Comparison of ENCODE assay signal across 1 cellular context in the genomic region with DNA sequence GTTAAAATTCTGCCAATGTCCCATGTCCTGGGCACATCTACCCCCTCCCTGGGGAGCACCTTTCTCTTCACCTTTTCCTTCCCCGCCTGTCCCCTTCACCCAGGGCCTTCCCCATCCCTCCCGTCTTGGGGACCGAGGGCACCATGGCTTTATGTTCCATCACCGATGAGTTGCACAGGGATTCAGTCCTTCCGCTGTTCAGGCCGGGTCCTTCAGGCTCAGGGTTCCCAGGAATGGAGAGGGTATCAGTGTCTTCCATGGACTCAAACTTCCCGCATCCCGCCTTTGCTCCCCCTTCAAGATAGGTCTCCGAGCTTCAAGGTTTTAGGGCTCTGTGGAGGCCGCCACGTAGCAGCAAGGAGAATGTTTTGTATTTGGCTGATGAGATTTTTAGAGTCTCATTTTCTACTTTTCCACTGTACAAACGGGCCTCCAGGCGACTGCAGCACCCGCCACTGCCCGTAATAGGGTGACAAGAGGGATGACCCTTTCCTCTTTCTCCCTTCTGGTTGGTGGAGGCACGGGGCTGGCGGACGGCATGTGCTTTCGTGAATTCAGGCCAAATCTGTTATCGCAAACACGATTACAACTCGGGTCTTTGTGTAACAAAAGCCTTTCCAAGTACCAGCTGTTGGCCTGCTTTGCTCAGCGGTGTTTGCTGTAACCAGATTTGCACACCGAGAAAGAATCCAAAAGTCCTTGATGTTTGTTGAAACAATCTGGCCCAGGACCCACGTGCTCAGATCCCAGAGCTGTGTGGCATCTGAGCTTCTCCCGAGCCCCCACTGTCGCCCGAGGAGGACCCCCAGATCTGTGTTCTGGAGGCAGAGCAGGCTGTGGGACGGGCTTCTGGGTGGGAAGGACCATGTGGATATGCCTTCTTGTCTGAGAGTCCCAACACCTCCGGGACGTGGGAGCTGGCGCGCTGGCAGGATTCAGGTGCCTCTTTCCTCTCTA.
TF ChIP-seq lines count a peak whose summit lies in the region.

No MANE protein-coding gene starts in this region.

TF ChIP-seq in HepG2, 621 proteins besides CTCF, POLR2A, EP300 and RAD21 (continued from another document and continues in another):
- TF ChIP-seq, protein P1, sequence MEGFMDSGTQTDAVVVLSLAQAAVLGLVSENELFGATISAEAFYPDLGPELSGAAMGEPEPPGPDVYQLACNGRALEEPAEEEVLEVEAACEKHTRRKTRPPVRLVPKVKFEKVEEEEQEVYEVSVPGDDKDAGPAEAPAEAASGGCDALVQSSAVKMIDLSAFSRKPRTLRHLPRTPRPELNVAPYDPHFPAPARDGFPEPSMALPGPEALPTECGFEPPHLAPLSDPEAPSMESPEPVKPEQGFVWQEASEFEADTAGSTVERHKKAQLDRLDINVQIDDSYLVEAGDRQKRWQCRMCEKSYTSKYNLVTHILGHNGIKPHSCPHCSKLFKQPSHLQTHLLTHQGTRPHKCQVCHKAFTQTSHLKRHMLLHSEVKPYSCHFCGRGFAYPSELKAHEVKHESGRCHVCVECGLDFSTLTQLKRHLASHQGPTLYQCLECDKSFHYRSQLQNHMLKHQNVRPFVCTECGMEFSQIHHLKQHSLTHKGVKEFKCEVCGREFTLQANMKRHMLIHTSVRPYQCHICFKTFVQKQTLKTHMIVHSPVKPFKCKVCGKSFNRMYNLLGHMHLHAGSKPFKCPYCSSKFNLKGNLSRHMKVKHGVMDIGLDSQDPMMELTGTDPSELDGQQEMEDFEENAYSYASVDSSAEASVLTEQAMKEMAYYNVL (CRISPR knock-in tag; IDR thresholded peaks at IDR 0.05; ENCODE audit: borderline replicate concordance), result peak; percentile 41
- peak; percentile 90 for TF ChIP-seq PHF21A (CRISPR knock-in tag; IDR thresholded peaks at IDR 0.05)
- peak; percentile 89 for TF ChIP-seq TBX2 (CRISPR knock-in tag; IDR thresholded peaks at IDR 0.05; ENCODE audit: borderline replicate concordance)
- 0 out of 2 replicates have a peak, but pooled peaks have one; percentile 29 for TF ChIP-seq ZNF703 (CRISPR knock-in tag; IDR thresholded peaks at IDR 0.05; ENCODE audit: borderline replicate concordance)
- TF ChIP-seq ERF (CRISPR knock-in tag; IDR thresholded peaks at IDR 0.05), result peak; percentile 44; the same call in 1 of the 2 replicates
- TF ChIP-seq RXRA (CRISPR knock-in tag; IDR thresholded peaks at IDR 0.05), result peak; percentile 62; the same call in 1 of the 2 replicates
- peak; percentile 56; the same call in 1 of the 2 replicates for TF ChIP-seq KAT7 (CRISPR knock-in tag; IDR thresholded peaks at IDR 0.05; ENCODE audit: borderline replicate concordance)
- TF ChIP-seq BORCS8-MEF2B (CRISPR knock-in tag; IDR thresholded peaks at IDR 0.05), result 0 out of 2 replicates have a peak, but pooled peaks have one; percentile 53
- no peak for TF ChIP-seq SOX13 (IDR thresholded peaks at IDR 0.05)
- peak in 1 of 2 experiments; percentile 95; a peak in 2 of 4 replicates for TF ChIP-seq SOX13 (CRISPR knock-in tag; conservative IDR thresholded peaks at IDR 0.05 in 1 of 2, IDR thresholded peaks at IDR 0.05 in 1 of 2)
- no peak for TF ChIP-seq RARG (CRISPR knock-in tag; IDR thresholded peaks at IDR 0.05; ENCODE audit: low read depth)
- peak; percentile 43; the same call in 1 of the 2 replicates for TF ChIP-seq PPARG (CRISPR knock-in tag; conservative IDR thresholded peaks at IDR 0.05)
- 0 out of 2 replicates have a peak, but pooled peaks have one; percentile 36 for TF ChIP-seq CAMTA2 (CRISPR knock-in tag; IDR thresholded peaks at IDR 0.05; ENCODE audit: borderline replicate concordance)
- no peak for TF ChIP-seq MAZ (IDR thresholded peaks at IDR 0.05; ENCODE audit: borderline replicate concordance, low read depth, low read length)
- 0 out of 2 replicates have a peak, but pooled peaks have one; percentile 36 for TF ChIP-seq MAZ (CRISPR knock-in tag; IDR thresholded peaks at IDR 0.05; ENCODE audit: low read depth)
- TF ChIP-seq ATF6 (CRISPR knock-in tag; conservative IDR thresholded peaks at IDR 0.05), result no peak
- TF ChIP-seq ZNF468 (CRISPR knock-in tag; IDR thresholded peaks at IDR 0.05), result no peak
- no peak for TF ChIP-seq KMT2B (CRISPR knock-in tag; IDR thresholded peaks at IDR 0.05)
- peak; percentile 79; the same call in 1 of the 2 replicates for TF ChIP-seq ZNF746 (CRISPR knock-in tag; IDR thresholded peaks at IDR 0.05)
- TF ChIP-seq NR2F6 (IDR thresholded peaks at IDR 0.05), result peak; percentile 61
- peak; percentile 49; the same call in 1 of the 2 replicates for TF ChIP-seq NR2F6 (CRISPR knock-in tag; IDR thresholded peaks at IDR 0.05)
- peak; percentile 40; the same call in 1 of the 2 replicates for TF ChIP-seq NFKBIZ (CRISPR knock-in tag; IDR thresholded peaks at IDR 0.05)
- no peak for TF ChIP-seq MZF1 (CRISPR knock-in tag; IDR thresholded peaks at IDR 0.05; ENCODE audit: borderline replicate concordance)
- peak; percentile 22 for TF ChIP-seq STAG1 (CRISPR knock-in tag; IDR thresholded peaks at IDR 0.05)
- TF ChIP-seq, protein P2, sequence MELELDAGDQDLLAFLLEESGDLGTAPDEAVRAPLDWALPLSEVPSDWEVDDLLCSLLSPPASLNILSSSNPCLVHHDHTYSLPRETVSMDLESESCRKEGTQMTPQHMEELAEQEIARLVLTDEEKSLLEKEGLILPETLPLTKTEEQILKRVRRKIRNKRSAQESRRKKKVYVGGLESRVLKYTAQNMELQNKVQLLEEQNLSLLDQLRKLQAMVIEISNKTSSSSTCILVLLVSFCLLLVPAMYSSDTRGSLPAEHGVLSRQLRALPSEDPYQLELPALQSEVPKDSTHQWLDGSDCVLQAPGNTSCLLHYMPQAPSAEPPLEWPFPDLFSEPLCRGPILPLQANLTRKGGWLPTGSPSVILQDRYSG (CRISPR knock-in tag; IDR thresholded peaks at IDR 0.05), result 0 out of 2 replicates have a peak, but pooled peaks have one; percentile 32
- TF ChIP-seq ZNF24 (IDR thresholded peaks at IDR 0.05), result no peak
- TF ChIP-seq NBN (conservative IDR thresholded peaks at IDR 0.05), result no peak
- no peak for TF ChIP-seq SETDB1 (CRISPR knock-in tag; IDR thresholded peaks at IDR 0.05; ENCODE audit: borderline replicate concordance)
- TF ChIP-seq ZNF33A (CRISPR knock-in tag; IDR thresholded peaks at IDR 0.05; ENCODE audit: borderline replicate concordance), result no peak
- TF ChIP-seq, protein P3, sequence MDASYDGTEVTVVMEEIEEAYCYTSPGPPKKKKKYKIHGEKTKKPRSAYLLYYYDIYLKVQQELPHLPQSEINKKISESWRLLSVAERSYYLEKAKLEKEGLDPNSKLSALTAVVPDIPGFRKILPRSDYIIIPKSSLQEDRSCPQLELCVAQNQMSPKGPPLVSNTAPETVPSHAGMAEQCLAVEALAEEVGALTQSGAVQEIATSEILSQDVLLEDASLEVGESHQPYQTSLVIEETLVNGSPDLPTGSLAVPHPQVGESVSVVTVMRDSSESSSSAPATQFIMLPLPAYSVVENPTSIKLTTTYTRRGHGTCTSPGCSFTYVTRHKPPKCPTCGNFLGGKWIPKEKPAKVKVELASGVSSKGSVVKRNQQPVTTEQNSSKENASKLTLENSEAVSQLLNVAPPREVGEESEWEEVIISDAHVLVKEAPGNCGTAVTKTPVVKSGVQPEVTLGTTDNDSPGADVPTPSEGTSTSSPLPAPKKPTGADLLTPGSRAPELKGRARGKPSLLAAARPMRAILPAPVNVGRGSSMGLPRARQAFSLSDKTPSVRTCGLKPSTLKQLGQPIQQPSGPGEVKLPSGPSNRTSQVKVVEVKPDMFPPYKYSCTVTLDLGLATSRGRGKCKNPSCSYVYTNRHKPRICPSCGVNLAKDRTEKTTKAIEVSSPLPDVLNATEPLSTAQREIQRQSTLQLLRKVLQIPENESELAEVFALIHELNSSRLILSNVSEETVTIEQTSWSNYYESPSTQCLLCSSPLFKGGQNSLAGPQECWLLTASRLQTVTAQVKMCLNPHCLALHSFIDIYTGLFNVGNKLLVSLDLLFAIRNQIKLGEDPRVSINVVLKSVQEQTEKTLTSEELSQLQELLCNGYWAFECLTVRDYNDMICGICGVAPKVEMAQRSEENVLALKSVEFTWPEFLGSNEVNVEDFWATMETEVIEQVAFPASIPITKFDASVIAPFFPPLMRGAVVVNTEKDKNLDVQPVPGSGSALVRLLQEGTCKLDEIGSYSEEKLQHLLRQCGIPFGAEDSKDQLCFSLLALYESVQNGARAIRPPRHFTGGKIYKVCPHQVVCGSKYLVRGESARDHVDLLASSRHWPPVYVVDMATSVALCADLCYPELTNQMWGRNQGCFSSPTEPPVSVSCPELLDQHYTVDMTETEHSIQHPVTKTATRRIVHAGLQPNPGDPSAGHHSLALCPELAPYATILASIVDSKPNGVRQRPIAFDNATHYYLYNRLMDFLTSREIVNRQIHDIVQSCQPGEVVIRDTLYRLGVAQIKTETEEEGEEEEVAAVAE (CRISPR knock-in tag; IDR thresholded peaks at IDR 0.05; ENCODE audit: borderline replicate concordance), result peak; percentile 15; the same call in 1 of the 2 replicates
- TF ChIP-seq ZNF430 (CRISPR knock-in tag; IDR thresholded peaks at IDR 0.05), result 0 out of 2 replicates have a peak, but pooled peaks have one; percentile 47
- TF ChIP-seq ZFP41 (CRISPR knock-in tag; IDR thresholded peaks at IDR 0.05; ENCODE audit: borderline replicate concordance), result 0 out of 2 replicates have a peak, but pooled peaks have one; percentile 49
- peak; percentile 54; the same call in 1 of the 2 replicates for TF ChIP-seq CREM (IDR thresholded peaks at IDR 0.05)
- no peak for TF ChIP-seq CREM (CRISPR knock-in tag; IDR thresholded peaks at IDR 0.05)
- TF ChIP-seq ZSCAN12 (CRISPR knock-in tag; IDR thresholded peaks at IDR 0.05), result 0 out of 2 replicates have a peak, but pooled peaks have one; percentile 41
- TF ChIP-seq HIVEP1 (CRISPR knock-in tag; IDR thresholded peaks at IDR 0.05), result no peak
- TF ChIP-seq RCOR2 (CRISPR knock-in tag; IDR thresholded peaks at IDR 0.05), result peak; percentile 81; the same call in 1 of the 2 replicates
- TF ChIP-seq FOXA1 (IDR thresholded peaks at IDR 0.05), result no peak
- TF ChIP-seq FOXA1 (CRISPR knock-in tag; IDR thresholded peaks at IDR 0.05), result peak; percentile 87
- no peak for TF ChIP-seq ZBTB25 (CRISPR knock-in tag; IDR thresholded peaks at IDR 0.05)
- TF ChIP-seq, protein P4, sequence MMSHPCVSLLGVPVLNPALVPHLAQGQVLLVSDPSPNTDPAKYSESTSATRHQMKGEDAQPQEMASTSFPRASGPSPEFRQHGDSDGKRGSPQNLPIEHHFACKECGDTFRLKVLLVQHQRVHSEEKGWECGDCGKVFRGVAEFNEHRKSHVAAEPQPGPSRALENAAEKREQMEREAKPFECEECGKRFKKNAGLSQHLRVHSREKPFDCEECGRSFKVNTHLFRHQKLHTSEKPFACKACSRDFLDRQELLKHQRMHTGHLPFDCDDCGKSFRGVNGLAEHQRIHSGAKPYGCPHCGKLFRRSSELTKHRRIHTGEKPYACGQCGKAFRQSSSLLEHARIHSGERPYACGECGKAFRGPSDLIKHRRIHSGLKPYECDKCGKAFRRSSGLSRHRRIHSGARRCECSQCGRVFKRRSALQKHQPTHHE (CRISPR knock-in tag; IDR thresholded peaks at IDR 0.05; ENCODE audit: borderline replicate concordance), result no peak; the same call in 1 of the 2 replicates
- TF ChIP-seq NFRKB (IDR thresholded peaks at IDR 0.05), result no peak
- TF ChIP-seq ZNF224 (CRISPR knock-in tag; IDR thresholded peaks at IDR 0.05), result peak; percentile 78; the same call in 1 of the 2 replicates
- TF ChIP-seq MEF2D (CRISPR knock-in tag; IDR thresholded peaks at IDR 0.05), result peak; percentile 30; the same call in 1 of the 2 replicates
- TF ChIP-seq, protein P5, sequence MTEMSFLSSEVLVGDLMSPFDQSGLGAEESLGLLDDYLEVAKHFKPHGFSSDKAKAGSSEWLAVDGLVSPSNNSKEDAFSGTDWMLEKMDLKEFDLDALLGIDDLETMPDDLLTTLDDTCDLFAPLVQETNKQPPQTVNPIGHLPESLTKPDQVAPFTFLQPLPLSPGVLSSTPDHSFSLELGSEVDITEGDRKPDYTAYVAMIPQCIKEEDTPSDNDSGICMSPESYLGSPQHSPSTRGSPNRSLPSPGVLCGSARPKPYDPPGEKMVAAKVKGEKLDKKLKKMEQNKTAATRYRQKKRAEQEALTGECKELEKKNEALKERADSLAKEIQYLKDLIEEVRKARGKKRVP (CRISPR knock-in tag; IDR thresholded peaks at IDR 0.05), result no peak
- no peak for TF ChIP-seq JARID2 (CRISPR knock-in tag; IDR thresholded peaks at IDR 0.05; ENCODE audit: insufficient replicate concordance)
- peak; percentile 75 for TF ChIP-seq PATZ1 (CRISPR knock-in tag; IDR thresholded peaks at IDR 0.05)
- TF ChIP-seq ZNF260 (CRISPR knock-in tag; IDR thresholded peaks at IDR 0.05; ENCODE audit: borderline replicate concordance, low read depth), result no peak
- TF ChIP-seq YY1 (IDR thresholded peaks at IDR 0.05; ENCODE audit: insufficient read depth, insufficient replicate concordance, low read depth, low read length), result no peak
- TF ChIP-seq ZSCAN29 (CRISPR knock-in tag; conservative IDR thresholded peaks at IDR 0.05), result peak; percentile 82; the same call in 1 of the 2 replicates
